22 cellular contexts compared by ENCODE assay signal in the genomic region with DNA sequence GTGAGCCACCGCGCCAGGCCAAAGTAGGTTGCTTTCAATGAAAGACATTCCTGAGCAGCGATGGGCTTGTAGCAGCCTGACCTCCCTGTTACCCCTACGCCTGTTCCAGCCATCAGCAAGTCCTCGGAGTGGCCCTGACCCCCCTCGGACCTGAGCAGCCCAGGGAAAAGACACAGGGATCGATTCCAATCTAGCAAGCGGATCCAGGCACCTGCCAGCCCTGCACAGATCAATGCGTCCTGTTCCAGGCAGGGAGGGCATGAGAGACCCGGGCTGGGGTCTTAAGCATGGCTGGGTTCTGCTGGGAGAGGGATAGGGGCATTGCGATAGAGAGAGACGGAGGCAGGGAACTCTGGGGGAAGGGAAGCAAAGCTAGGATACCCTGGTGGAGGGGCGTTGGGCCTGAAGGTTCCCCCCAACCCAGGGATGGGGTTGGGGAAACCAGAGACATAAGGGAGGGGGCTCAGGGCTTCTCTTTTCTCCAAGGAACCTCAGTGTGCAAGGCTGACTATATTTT. TPM values are rescaled to one million over a fixed set of nuclear protein-coding genes. Genes with fewer than 3 reads are reported as not detected.
A peak's percentile ranks its signal among the peaks of the same experiment; 100 is the strongest.
DNase-seq lines count a peak whose midpoint lies in the region; ATAC-seq, FAIRE-seq and TF ChIP-seq lines count a peak whose summit lies in the region.
"Had no signal": no experiment of that assay in that cellular context is flagged by ENCODE, and none has a peak within 500 bp of the region (broad histone marks: within the 10 kb centered on the region; RNA-seq: fewer than 3 reads in every experiment).

No MANE protein-coding gene starts in this region.

- H3K9ac ChIP-seq in HepG2 (ENCODE audit: insufficient read depth, low read depth, low read length), result no peak overlapping the region
- no peak overlapping the region for H3K9ac ChIP-seq in neural progenitor cell

- no peak overlapping the region for H3K4me3 Mint-ChIP-seq in neural progenitor cell
- H3K4me3 Mint-ChIP-seq in CD8-positive, alpha-beta T cell, result no peak overlapping the region
- H3K4me3 Mint-ChIP-seq: activated CD4-positive, alpha-beta T cell treated with anti-CD3 and anti-CD28 coated beads for 36 hours; activated T-cell treated with anti-CD3 and anti-CD28 coated beads, Interleukin-2, amount 50 U/mL, for 24 hours; IgD-negative memory B cell; stimulated activated naive CD8-positive, alpha-beta T cell treated with anti-CD3 and anti-CD28 coated beads, Interleukin-15, Interleukin-2, amounts not matched to agents 100 ng/mL and 50 ng/mL, for 24 hours; T-helper 1 cell treated with Interleukin-12 subunit alpha and Interleukin-12 subunit beta and Interleukin-4 antibody, amounts not matched to agents 30 μg/mL and 1 μg/mL, for 36 hours had no signal

- intact Hi-C loops in HepG2 (cut with micrococcal nuclease; ENCODE audit: unreplicated experiment) (loop anchor here (1.0 to 2.0 kb wide), 4 partner anchors 26 to 91 kb away; no protein-coding TSS in a partner anchor), right lobe of liver (cut with DNase I) (loop anchor here in 1 of 2 donors (10.0 kb wide), 1 partner anchor 81 kb away; no protein-coding TSS in a partner anchor)
- intact Hi-C loops in CD8-positive, alpha-beta T cell (cut with DNase I, micrococcal nuclease), result loop anchor here (1.0 kb wide), 3 partner anchors 26 to 161 kb away; no protein-coding TSS in a partner anchor

- no peak for TF ChIP-seq CTCF in HepG2 (CRISPR knock-in tag; IDR thresholded peaks at IDR 0.05)
- no peak for TF ChIP-seq CTCF in right lobe of liver (IDR thresholded peaks at IDR 0.05)
- TF ChIP-seq CTCF in VCaP (conservative IDR thresholded peaks at IDR 0.05), result no peak
- no peak for TF ChIP-seq CTCF in neural progenitor cell (IDR thresholded peaks at IDR 0.05)
- TF ChIP-seq CTCF in CD8-positive, alpha-beta T cell (IDR thresholded peaks at IDR 0.05), result no peak

- no peak overlapping the region for H3K27ac ChIP-seq in HepG2 (ENCODE audit: extremely low read length, insufficient read depth, low read length)
- H3K27ac ChIP-seq in right lobe of liver, result no peak overlapping the region
- peak overlapping the region; percentile 22; the same call in 1 of the 2 replicates for H3K27ac ChIP-seq in VCaP
- H3K27ac ChIP-seq in neural progenitor cell, result no peak overlapping the region
- H3K27ac ChIP-seq in CD8-positive, alpha-beta T cell (ENCODE audit: low read depth, low read length), result no peak overlapping the region
- H3K27ac ChIP-seq: brain microvascular endothelial cell, left lung, sigmoid colon, tibial artery had no signal

- H3K36me3 ChIP-seq in HepG2 (replicated peaks in 1 of 2; ENCODE audit: control insufficient read depth in 1 of 2, insufficient read depth in 2 of 2, low read length in 2 of 2) (no peaks in the 10 kb centered on the region), right lobe of liver (no peaks in the 10 kb centered on the region), neural progenitor cell (no peaks in the 10 kb centered on the region)
- H3K36me3 ChIP-seq in CD8-positive, alpha-beta T cell (ENCODE audit: insufficient read depth, low read length), result no peaks in the 10 kb centered on the region
- H3K36me3 ChIP-seq: brain microvascular endothelial cell, left lung, sigmoid colon, tibial artery had no signal

- no peak for FAIRE-seq in HepG2 (lab: Jason Lieb, UNC)
- FAIRE-seq: A204.1, colon had no signal

- H2AFZ ChIP-seq in HepG2 (ENCODE audit: low read length), result no peak overlapping the region
- H2AFZ ChIP-seq in neural progenitor cell (replicated peaks), result no peak overlapping the region

- peaks cover 73% of the 10 kb centered on the region for H3K4me1 Mint-ChIP-seq in neural progenitor cell
- H3K4me1 Mint-ChIP-seq in CD8-positive, alpha-beta T cell (ENCODE audit: low read depth), result peaks cover 3% of the 10 kb centered on the region

- peak overlapping the region in 1 of 3 experiments; percentile 26; a peak in 1 of 6 replicates for H3K4me3 ChIP-seq in HepG2 (replicated peaks in 1 of 3; ENCODE audit: insufficient read depth in 1 of 3, low read depth in 2 of 3, low read length in 3 of 3)
- no peak overlapping the region for H3K4me3 ChIP-seq in right lobe of liver
- no peak overlapping the region for H3K4me3 ChIP-seq in neural progenitor cell
- no peak overlapping the region for H3K4me3 ChIP-seq in CD8-positive, alpha-beta T cell (ENCODE audit: low read depth, low read length)
- H3K4me3 ChIP-seq: left lung, sigmoid colon, tibial artery had no signal

- H3K27ac Mint-ChIP-seq in neural progenitor cell, result no peak overlapping the region
- no peak overlapping the region for H3K27ac Mint-ChIP-seq in CD8-positive, alpha-beta T cell
- H3K27ac Mint-ChIP-seq: activated CD4-positive, alpha-beta T cell treated with anti-CD3 and anti-CD28 coated beads for 36 hours; activated T-cell treated with anti-CD3 and anti-CD28 coated beads, Interleukin-2, amount 50 U/mL, for 24 hours; IgD-negative memory B cell; stimulated activated naive CD8-positive, alpha-beta T cell treated with anti-CD3 and anti-CD28 coated beads, Interleukin-15, Interleukin-2, amounts not matched to agents 100 ng/mL and 50 ng/mL, for 24 hours; T-helper 1 cell treated with Interleukin-12 subunit alpha and Interleukin-12 subunit beta and Interleukin-4 antibody, amounts not matched to agents 30 μg/mL and 1 μg/mL, for 36 hours had no signal

- no peaks in the 10 kb centered on the region for H3K9me3 Mint-ChIP-seq in neural progenitor cell
- no peaks in the 10 kb centered on the region for H3K9me3 Mint-ChIP-seq in CD8-positive, alpha-beta T cell
- H3K9me3 Mint-ChIP-seq: activated T-cell treated with anti-CD3 and anti-CD28 coated beads, Interleukin-2, amount 50 U/mL, for 24 hours; naive B cell; stimulated activated naive CD8-positive, alpha-beta T cell treated with anti-CD3 and anti-CD28 coated beads, Interleukin-15, Interleukin-2, amounts not matched to agents 100 ng/mL and 50 ng/mL, for 24 hours; T-helper 1 cell treated with Interleukin-12 subunit alpha and Interleukin-12 subunit beta and Interleukin-4 antibody, amounts not matched to agents 30 μg/mL and 1 μg/mL, for 36 hours had no signal

- peaks cover 29% of the 10 kb centered on the region for H3K27me3 Mint-ChIP-seq in neural progenitor cell (ENCODE audit: insufficient read depth, low read depth)
- peaks cover 58% of the 10 kb centered on the region for H3K27me3 Mint-ChIP-seq in CD8-positive, alpha-beta T cell (ENCODE audit: low read depth)

- H4K20me1 ChIP-seq in HepG2 (ENCODE audit: insufficient read depth, low read length) (peaks cover 28% of the 10 kb centered on the region; the same call in 1 of the 2 replicates), neural progenitor cell (ENCODE audit: low read depth) (peaks cover 90% of the 10 kb centered on the region)

- TF ChIP-seq EP300 in HepG2 (IDR thresholded peaks at IDR 0.05; ENCODE audit: low read depth in 2 of 2, low read length in 2 of 2) (no peak), HepG2 (CRISPR knock-in tag; IDR thresholded peaks at IDR 0.05; ENCODE audit: borderline replicate concordance) (no peak)

- DNase-seq in HepG2 (ENCODE audit: low spot score) (no peak), right lobe of liver (no peak), neural progenitor cell (ENCODE audit: low spot score) (peak; percentile 29), NCI-H1417 (lab: John Stamatoyannopoulos, UW) (no peak), COLO668 (lab: John Stamatoyannopoulos, UW; ENCODE audit: unreplicated experiment) (no peak)
- no peak for DNase-seq in CD8-positive, alpha-beta T cell
- DNase-seq: NCI-H1694 had no signal

- no peaks in the 10 kb centered on the region for H3K9me3 ChIP-seq in HepG2 (ENCODE audit: low read length)
- H3K9me3 ChIP-seq in right lobe of liver, result no peaks in the 10 kb centered on the region
- no peaks in the 10 kb centered on the region for H3K9me3 ChIP-seq in neural progenitor cell (ENCODE audit: low read depth)
- no peaks in the 10 kb centered on the region for H3K9me3 ChIP-seq in CD8-positive, alpha-beta T cell (ENCODE audit: low read length)
- H3K9me3 ChIP-seq: left lung, sigmoid colon, tibial artery had no signal

- H3K36me3 Mint-ChIP-seq in neural progenitor cell, result no peaks in the 10 kb centered on the region
- H3K36me3 Mint-ChIP-seq in CD8-positive, alpha-beta T cell, result no peaks in the 10 kb centered on the region
- H3K36me3 Mint-ChIP-seq: IgD-negative memory B cell, naive B cell had no signal

- H3K27me3 ChIP-seq in HepG2 (ENCODE audit: control insufficient read depth in 1 of 2, insufficient read depth in 2 of 2, low read length in 2 of 2), result peaks cover 0 to 31% of the 10 kb centered on the region in 2 experiments; a peak in 3 of 5 replicates
- H3K27me3 ChIP-seq in right lobe of liver, result no peaks in the 10 kb centered on the region
- peaks cover 23% of the 10 kb centered on the region for H3K27me3 ChIP-seq in neural progenitor cell
- H3K27me3 ChIP-seq in CD8-positive, alpha-beta T cell (ENCODE audit: insufficient read depth, low read length), result peaks cover 4% of the 10 kb centered on the region

- no peak for TF ChIP-seq RAD21 in HepG2 (CRISPR knock-in tag; IDR thresholded peaks at IDR 0.05)

- no peaks in the 10 kb centered on the region for H3K79me2 ChIP-seq in HepG2 (ENCODE audit: insufficient read depth, low read length)
- H3K79me2 ChIP-seq in neural progenitor cell (ENCODE audit: low read depth), result no peaks in the 10 kb centered on the region

- in situ Hi-C loops in HepG2 (cut with HindIII; ENCODE audit: extremely low pct_ligation_motif_present, low pct_unique_long_range_greater_than_20kb), result no loop called here

- POLR2A ChIA-PET in HepG2 (lab: Yijun Ruan, JAX), result interaction anchor here (0.8 to 1.8 kb wide), 5 partner anchors 20 to 79 kb away, joined by 3 to 7 read pairs (median 5); a partner anchor contains a TSS
- POLR2A ChIA-PET in CD8-positive, alpha-beta T cell (lab: Charles Lee), result interaction anchor here (0.7 kb wide), 1 partner anchor 26 kb away, joined by 4 read pairs; no protein-coding TSS in a partner anchor

- TF ChIP-seq POLR2A in HepG2 (IDR thresholded peaks at IDR 0.05; ENCODE audit: insufficient read depth in 1 of 2, low read depth in 2 of 2, low read length in 2 of 2) (no peak), right lobe of liver (IDR thresholded peaks at IDR 0.05) (no peak)

- WGBS in HepG2 (ENCODE audit: low lambda C conversion rate), result 50% methylated on average over 11 of the region's 13 CpGs
- WGBS in right lobe of liver (ENCODE audit: insufficient coverage, low coverage, low lambda C conversion rate, missing lambda C conversion rate), result 45% methylated on average over 11 of the region's 13 CpGs

- no TSS peak for BruUV-seq in HepG2 (replicated peaks; lab: Mats Ljungman, UMichigan)

- CTCF ChIA-PET in HepG2 (lab: Yijun Ruan, JAX; ENCODE audit: low intra/inter-chr PET ratio, low total read pairs), result interaction anchor here (1.0 to 2.6 kb wide), 7 partner anchors 22 to 92 kb away, joined by 3 to 24 read pairs (median 6); a partner anchor contains a TSS
- CTCF ChIA-PET in CD8-positive, alpha-beta T cell (lab: Charles Lee), result interaction anchor here (0.6 to 16.3 kb wide), 10 partner anchors 9 to 75 kb away, joined by 3 to 262 read pairs (median 4); no protein-coding TSS in a partner anchor

- ATAC-seq in HepG2, result no peak
- ATAC-seq in right lobe of liver, result no peak
- no peak for ATAC-seq in CD8-positive, alpha-beta T cell
- ATAC-seq in HG02642 (IDR thresholded peaks at IDR 0.05; ENCODE audit: poor library complexity, unreplicated experiment), result no peak

- H3F3A ChIP-seq in neural progenitor cell (ENCODE audit: low read depth), result peaks cover 43% of the 10 kb centered on the region

- H3K4me1 ChIP-seq in HepG2 (ENCODE audit: insufficient read depth, low read length) (peaks cover 49% of the 10 kb centered on the region), right lobe of liver (peaks cover 0 to 13% (median 6%) of the 10 kb centered on the region in 4 donors), neural progenitor cell (peaks cover 70% of the 10 kb centered on the region)
- H3K4me1 ChIP-seq in CD8-positive, alpha-beta T cell (ENCODE audit: insufficient read depth, low read length), result no peaks in the 10 kb centered on the region
- H3K4me1 ChIP-seq: left lung had no signal

- H3K4me2 ChIP-seq in HepG2 (ENCODE audit: low read depth, low read length) (peak overlapping the region; percentile 67), neural progenitor cell (no peak overlapping the region)

RNA-seq across cellular contexts. Expression of a gene that starts 21.9 kb away (rescaled TPM):
- total RNA-seq in HepG2 (2016; rRNA removed; fragmentation: Illumina TruSeq; extraction: Trizol) (0.90 and 1.2 TPM in 2 replicates), right lobe of liver (10 to 100 TPM in 4 of 6 experiments, 1 to 10 TPM in 2; 5.6 to 17.6 (median 11.5) TPM), neural progenitor cell (ENCODE audit: low replicate concordance) (3.8 and 15.6 TPM in 2 replicates)
- total RNA-seq in HepG2 (2016; cell fraction: cytosol; rRNA removed; fragmentation: Illumina TruSeq; extraction: Trizol; ENCODE audit: low read depth), result 0.26 and 0.30 TPM in 2 replicates
- 0.76 and 1.4 TPM in 2 replicates for total RNA-seq in HepG2 (2016; cell fraction: insoluble cytoplasmic fraction; rRNA removed; fragmentation: Illumina TruSeq; extraction: Trizol)
- 0.43 and 1.00 TPM in 2 replicates for total RNA-seq in HepG2 (2016; cell fraction: membrane; rRNA removed; fragmentation: Illumina TruSeq; extraction: Trizol)
- total RNA-seq in HepG2 (2016; cell fraction: nucleus; rRNA removed; fragmentation: Illumina TruSeq; extraction: Trizol), result 2.5 and 3.1 TPM in 2 replicates
- 9.6 and 19.8 TPM in 2 replicates for polyA plus RNA-seq in HepG2 (2011; rRNA removed)
- polyA plus RNA-seq in HepG2 (2011; cell fraction: cytosol; rRNA removed), result 2.9 and 4.8 TPM in 2 replicates
- 128 and 143 TPM in 2 replicates for polyA plus RNA-seq in HepG2 (2011; cell fraction: nucleus; rRNA removed)
- 9.9 and 11.0 TPM in 2 replicates for polyA plus RNA-seq in HepG2 (2012)
- polyA plus RNA-seq in HepG2 (2016; cell fraction: cytosol; fragmentation: Illumina TruSeq; extraction: Trizol; ENCODE audit: low read depth), result 0.26 and 0.32 TPM in 2 replicates
- 1.0 and 2.4 TPM in 2 replicates for polyA plus RNA-seq in HepG2 (2016; cell fraction: insoluble cytoplasmic fraction; fragmentation: Illumina TruSeq; extraction: Trizol; ENCODE audit: low read depth)
- polyA plus RNA-seq in HepG2 (2016; cell fraction: membrane; fragmentation: Illumina TruSeq; extraction: Trizol; ENCODE audit: low read depth), result 0.64 and 0.68 TPM in 2 replicates
- 13.9 and 14.2 TPM in 2 replicates for polyA plus RNA-seq in HepG2 (2016; cell fraction: nucleus; fragmentation: Illumina TruSeq; extraction: Trizol; ENCODE audit: insufficient read depth, low read depth)
- polyA minus RNA-seq in HepG2 (2011; rRNA and poly(A)+ RNA removed; ENCODE audit: low replicate concordance), result 2.4 and 22.5 TPM in 2 replicates
- 5.7 and 10.1 TPM in 2 replicates for polyA minus RNA-seq in HepG2 (2011; cell fraction: cytosol; rRNA and poly(A)+ RNA removed)
- 22.4 and 24.7 TPM in 2 replicates for polyA minus RNA-seq in HepG2 (2011; cell fraction: nucleus; rRNA and poly(A)+ RNA removed)
- under 1 TPM; 0.47 to 0.52 TPM for total RNA-seq in CD8-positive, alpha-beta T cell
- polyA plus RNA-seq: BJ, IgD-negative memory B cell had no signal
